In the genomic region with DNA sequence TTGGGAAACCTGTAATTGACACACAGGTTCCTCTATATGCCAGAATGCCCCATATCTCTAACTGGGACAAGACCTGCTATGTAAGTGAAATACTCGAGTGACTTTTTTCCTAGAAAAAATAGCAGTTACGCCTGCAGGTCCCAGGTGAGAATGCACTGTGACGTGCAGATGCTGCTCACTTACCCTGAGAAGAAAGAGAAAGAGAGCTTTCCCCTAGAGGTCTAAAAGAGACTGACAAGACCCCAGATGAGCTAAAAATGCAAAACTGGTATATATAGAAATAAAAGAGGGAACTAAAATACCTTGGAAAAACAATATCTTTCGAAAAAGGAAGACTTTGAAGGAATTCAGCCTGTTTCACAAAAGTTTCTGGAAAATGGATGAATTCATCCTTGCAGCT, we compare ENCODE assay signal across 2 cellular contexts.
TF ChIP-seq lines count a peak whose summit lies in the region.

No MANE protein-coding gene starts in this region.

TF ChIP-seq in GM23338, 12 proteins besides CTCF, POLR2A, EP300 and RAD21 (continued from another document):
- TF ChIP-seq, protein P1, sequence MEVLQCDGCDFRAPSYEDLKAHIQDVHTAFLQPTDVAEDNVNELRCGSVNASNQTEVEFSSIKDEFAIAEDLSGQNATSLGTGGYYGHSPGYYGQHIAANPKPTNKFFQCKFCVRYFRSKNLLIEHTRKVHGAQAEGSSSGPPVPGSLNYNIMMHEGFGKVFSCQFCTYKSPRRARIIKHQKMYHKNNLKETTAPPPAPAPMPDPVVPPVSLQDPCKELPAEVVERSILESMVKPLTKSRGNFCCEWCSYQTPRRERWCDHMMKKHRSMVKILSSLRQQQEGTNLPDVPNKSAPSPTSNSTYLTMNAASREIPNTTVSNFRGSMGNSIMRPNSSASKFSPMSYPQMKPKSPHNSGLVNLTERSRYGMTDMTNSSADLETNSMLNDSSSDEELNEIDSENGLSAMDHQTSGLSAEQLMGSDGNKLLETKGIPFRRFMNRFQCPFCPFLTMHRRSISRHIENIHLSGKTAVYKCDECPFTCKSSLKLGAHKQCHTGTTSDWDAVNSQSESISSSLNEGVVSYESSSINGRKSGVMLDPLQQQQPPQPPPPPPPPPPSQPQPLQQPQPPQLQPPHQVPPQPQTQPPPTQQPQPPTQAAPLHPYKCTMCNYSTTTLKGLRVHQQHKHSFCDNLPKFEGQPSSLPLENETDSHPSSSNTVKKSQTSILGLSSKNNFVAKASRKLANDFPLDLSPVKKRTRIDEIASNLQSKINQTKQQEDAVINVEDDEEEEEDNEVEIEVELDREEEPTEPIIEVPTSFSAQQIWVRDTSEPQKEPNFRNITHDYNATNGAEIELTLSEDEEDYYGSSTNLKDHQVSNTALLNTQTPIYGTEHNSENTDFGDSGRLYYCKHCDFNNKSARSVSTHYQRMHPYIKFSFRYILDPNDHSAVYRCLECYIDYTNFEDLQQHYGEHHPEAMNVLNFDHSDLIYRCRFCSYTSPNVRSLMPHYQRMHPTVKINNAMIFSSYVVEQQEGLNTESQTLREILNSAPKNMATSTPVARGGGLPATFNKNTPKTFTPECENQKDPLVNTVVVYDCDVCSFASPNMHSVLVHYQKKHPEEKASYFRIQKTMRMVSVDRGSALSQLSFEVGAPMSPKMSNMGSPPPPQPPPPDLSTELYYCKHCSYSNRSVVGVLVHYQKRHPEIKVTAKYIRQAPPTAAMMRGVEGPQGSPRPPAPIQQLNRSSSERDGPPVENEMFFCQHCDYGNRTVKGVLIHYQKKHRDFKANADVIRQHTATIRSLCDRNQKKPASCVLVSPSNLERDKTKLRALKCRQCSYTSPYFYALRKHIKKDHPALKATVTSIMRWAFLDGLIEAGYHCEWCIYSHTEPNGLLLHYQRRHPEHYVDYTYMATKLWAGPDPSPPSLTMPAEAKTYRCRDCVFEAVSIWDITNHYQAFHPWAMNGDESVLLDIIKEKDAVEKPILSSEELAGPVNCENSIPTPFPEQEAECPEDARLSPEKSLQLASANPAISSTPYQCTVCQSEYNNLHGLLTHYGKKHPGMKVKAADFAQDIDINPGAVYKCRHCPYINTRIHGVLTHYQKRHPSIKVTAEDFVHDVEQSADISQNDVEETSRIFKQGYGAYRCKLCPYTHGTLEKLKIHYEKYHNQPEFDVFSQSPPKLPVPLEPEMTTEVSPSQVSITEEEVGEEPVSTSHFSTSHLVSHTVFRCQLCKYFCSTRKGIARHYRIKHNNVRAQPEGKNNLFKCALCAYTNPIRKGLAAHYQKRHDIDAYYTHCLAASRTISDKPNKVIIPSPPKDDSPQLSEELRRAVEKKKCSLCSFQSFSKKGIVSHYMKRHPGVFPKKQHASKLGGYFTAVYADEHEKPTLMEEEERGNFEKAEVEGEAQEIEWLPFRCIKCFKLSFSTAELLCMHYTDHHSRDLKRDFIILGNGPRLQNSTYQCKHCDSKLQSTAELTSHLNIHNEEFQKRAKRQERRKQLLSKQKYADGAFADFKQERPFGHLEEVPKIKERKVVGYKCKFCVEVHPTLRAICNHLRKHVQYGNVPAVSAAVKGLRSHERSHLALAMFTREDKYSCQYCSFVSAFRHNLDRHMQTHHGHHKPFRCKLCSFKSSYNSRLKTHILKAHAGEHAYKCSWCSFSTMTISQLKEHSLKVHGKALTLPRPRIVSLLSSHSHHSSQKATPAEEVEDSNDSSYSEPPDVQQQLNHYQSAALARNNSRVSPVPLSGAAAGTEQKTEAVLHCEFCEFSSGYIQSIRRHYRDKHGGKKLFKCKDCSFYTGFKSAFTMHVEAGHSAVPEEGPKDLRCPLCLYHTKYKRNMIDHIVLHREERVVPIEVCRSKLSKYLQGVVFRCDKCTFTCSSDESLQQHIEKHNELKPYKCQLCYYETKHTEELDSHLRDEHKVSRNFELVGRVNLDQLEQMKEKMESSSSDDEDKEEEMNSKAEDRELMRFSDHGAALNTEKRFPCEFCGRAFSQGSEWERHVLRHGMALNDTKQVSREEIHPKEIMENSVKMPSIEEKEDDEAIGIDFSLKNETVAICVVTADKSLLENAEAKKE (CRISPR knock-in tag; IDR thresholded peaks at IDR 0.05): no peak
- TF ChIP-seq, protein P2, sequence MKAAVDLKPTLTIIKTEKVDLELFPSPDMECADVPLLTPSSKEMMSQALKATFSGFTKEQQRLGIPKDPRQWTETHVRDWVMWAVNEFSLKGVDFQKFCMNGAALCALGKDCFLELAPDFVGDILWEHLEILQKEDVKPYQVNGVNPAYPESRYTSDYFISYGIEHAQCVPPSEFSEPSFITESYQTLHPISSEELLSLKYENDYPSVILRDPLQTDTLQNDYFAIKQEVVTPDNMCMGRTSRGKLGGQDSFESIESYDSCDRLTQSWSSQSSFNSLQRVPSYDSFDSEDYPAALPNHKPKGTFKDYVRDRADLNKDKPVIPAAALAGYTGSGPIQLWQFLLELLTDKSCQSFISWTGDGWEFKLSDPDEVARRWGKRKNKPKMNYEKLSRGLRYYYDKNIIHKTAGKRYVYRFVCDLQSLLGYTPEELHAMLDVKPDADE (IDR thresholded peaks at IDR 0.05): no peak
- TF ChIP-seq ZNF331 (CRISPR knock-in tag; IDR thresholded peaks at IDR 0.05; ENCODE audit: low read depth) (no peak), REST (IDR thresholded peaks at IDR 0.05; ENCODE audit: unreplicated experiment) (no peak), ZNF114 (CRISPR knock-in tag; IDR thresholded peaks at IDR 0.05) (no peak)

TF ChIP-seq in WTC11, 78 proteins besides CTCF, POLR2A, EP300 and RAD21 (continued from another document):
- TF ChIP-seq ZNF281 (CRISPR knock-in tag; IDR thresholded peaks at IDR 0.05): no peak
- no peak for TF ChIP-seq ZNF219 (CRISPR knock-in tag; IDR thresholded peaks at IDR 0.05; ENCODE audit: borderline replicate concordance)
- TF ChIP-seq GTF2I (CRISPR knock-in tag; conservative IDR thresholded peaks at IDR 0.05): no peak
- no peak for TF ChIP-seq TEAD1 (CRISPR knock-in tag; IDR thresholded peaks at IDR 0.05)
- TF ChIP-seq, protein P3, sequence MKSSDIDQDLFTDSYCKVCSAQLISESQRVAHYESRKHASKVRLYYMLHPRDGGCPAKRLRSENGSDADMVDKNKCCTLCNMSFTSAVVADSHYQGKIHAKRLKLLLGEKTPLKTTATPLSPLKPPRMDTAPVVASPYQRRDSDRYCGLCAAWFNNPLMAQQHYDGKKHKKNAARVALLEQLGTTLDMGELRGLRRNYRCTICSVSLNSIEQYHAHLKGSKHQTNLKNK (CRISPR knock-in tag; IDR thresholded peaks at IDR 0.05): no peak
- TF ChIP-seq E2F5 (CRISPR knock-in tag; IDR thresholded peaks at IDR 0.05): no peak
- no peak for TF ChIP-seq ELF4 (CRISPR knock-in tag; IDR thresholded peaks at IDR 0.05; ENCODE audit: low read depth)
- TF ChIP-seq ESRRA (CRISPR knock-in tag; IDR thresholded peaks at IDR 0.05; ENCODE audit: borderline replicate concordance): no peak
- TF ChIP-seq, protein P4, sequence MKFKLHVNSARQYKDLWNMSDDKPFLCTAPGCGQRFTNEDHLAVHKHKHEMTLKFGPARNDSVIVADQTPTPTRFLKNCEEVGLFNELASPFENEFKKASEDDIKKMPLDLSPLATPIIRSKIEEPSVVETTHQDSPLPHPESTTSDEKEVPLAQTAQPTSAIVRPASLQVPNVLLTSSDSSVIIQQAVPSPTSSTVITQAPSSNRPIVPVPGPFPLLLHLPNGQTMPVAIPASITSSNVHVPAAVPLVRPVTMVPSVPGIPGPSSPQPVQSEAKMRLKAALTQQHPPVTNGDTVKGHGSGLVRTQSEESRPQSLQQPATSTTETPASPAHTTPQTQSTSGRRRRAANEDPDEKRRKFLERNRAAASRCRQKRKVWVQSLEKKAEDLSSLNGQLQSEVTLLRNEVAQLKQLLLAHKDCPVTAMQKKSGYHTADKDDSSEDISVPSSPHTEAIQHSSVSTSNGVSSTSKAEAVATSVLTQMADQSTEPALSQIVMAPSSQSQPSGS (CRISPR knock-in tag; IDR thresholded peaks at IDR 0.05; ENCODE audit: borderline replicate concordance, low read depth): no peak
